In genomic region chr10:69968830-69969229, GRCh38 we compare ENCODE assay signal across 12 cellular contexts.
DNase-seq lines count a peak whose midpoint lies in the region; ATAC-seq, FAIRE-seq and TF ChIP-seq lines count a peak whose summit lies in the region.
"Had no signal": no experiment of that assay in that cellular context is flagged by ENCODE, and none has a peak within 500 bp of the region (broad histone marks: within the 10 kb centered on the region; RNA-seq: fewer than 3 reads in every experiment).

No MANE protein-coding gene starts in this region.

- no peak overlapping the region for H3K9ac ChIP-seq in keratinocyte (ENCODE audit: control insufficient read depth, extremely low read depth, insufficient read depth, low read length)

- intact Hi-C loops in Right ventricle myocardium superior (cut with DNase I), result no loop called here

- no peaks in the 10 kb centered on the region for H3K4me1 Mint-ChIP-seq in CD8-positive, alpha-beta memory T cell

- H3K36me3 ChIP-seq in BJ (ENCODE audit: control insufficient read depth, insufficient read depth, low read length), result no peaks in the 10 kb centered on the region
- H3K36me3 ChIP-seq in keratinocyte (ENCODE audit: control insufficient read depth in 2 of 2, extremely low read depth in 1 of 2, insufficient read depth in 2 of 2, low read length in 2 of 2), result no peaks in the 10 kb centered on the region
- H3K36me3 ChIP-seq in CD8-positive, alpha-beta memory T cell (ENCODE audit: insufficient read depth, low read length), result no peaks in the 10 kb centered on the region

- no peaks in the 10 kb centered on the region for H3K9me1 ChIP-seq in keratinocyte (ENCODE audit: control insufficient read depth, extremely low read depth, insufficient read depth, low read length)

- H4K20me1 ChIP-seq in keratinocyte (ENCODE audit: control insufficient read depth, extremely low read depth, insufficient read depth, low read length), result no peaks in the 10 kb centered on the region

- peak; percentile 36 for TF ChIP-seq CTCF in BJ (IDR thresholded peaks at IDR 0.05; ENCODE audit: insufficient read depth, low read depth, low read length)
- 0 out of 2 replicates have a peak, but pooled peaks have one; percentile 4 for TF ChIP-seq CTCF in WI38 (IDR thresholded peaks at IDR 0.05; ENCODE audit: low read depth, low read length)
- TF ChIP-seq CTCF in keratinocyte (optimal IDR thresholded peaks at IDR 0.05 in 1 of 3, IDR thresholded peaks at IDR 0.05 in 1 of 3, conservative IDR thresholded peaks at IDR 0.05 in 1 of 3; ENCODE audit: extremely low read depth in 1 of 3, insufficient read depth in 2 of 3, low read length in 3 of 3), result peak; percentile 29 to 74 (median 50)

- no peak for DNase-seq in BJ (ENCODE audit: low read depth)
- peak; percentile 28 for DNase-seq in HuH-7 (ENCODE audit: low spot score)
- DNase-seq in keratinocyte (ENCODE audit: low read depth, low spot score), result no peak
- no peak for DNase-seq in SKM-1 treated with dmso at 0.1 percent for 144 hours (lab: John Stamatoyannopoulos, UW; ENCODE audit: unreplicated experiment)
- no peak for DNase-seq in Right ventricle myocardium superior
- no peak for DNase-seq in CD8-positive, alpha-beta memory T cell
- DNase-seq: activated CD4-positive, CD25-positive, alpha-beta regulatory T cell; NCI-H2171; stimulated activated CD4-positive, alpha-beta T cell treated with anti-CD3 and anti-CD28 coated beads, Interleukin-4, amount 100 ng/mL, for 1 hour; trophoblast cell had no signal

- H3K4me3 ChIP-seq in BJ (ENCODE audit: low read depth, low read length) (no peak overlapping the region), WI38 (ENCODE audit: low read depth, low read length) (no peak overlapping the region), keratinocyte (ENCODE audit: control insufficient read depth in 2 of 3, extremely low read depth in 1 of 3, insufficient read depth in 2 of 3, low read depth in 1 of 3, low read length in 3 of 3) (no peak overlapping the region)
- no peak overlapping the region for H3K4me3 ChIP-seq in CD8-positive, alpha-beta memory T cell (ENCODE audit: low read length)

- POLR2A ChIA-PET in BJ (lab: Charles Lee), result no interaction called here
- POLR2A ChIA-PET in CD8-positive, alpha-beta memory T cell (lab: Charles Lee), result no interaction called here

- H3K27me3 Mint-ChIP-seq in CD8-positive, alpha-beta memory T cell, result peaks cover 20 to 60% of the 10 kb centered on the region in 2 donors

- CTCF ChIA-PET in BJ (lab: Yijun Ruan, JAX), result interaction anchor here (4.4 kb wide), 1 partner anchor 10 kb away, joined by 33 read pairs; no protein-coding TSS in a partner anchor
- CTCF ChIA-PET in CD8-positive, alpha-beta memory T cell (lab: Charles Lee), result interaction anchor here (1.6 kb wide), 1 partner anchor 9 kb away, joined by 4 read pairs; no protein-coding TSS in a partner anchor

- dilution Hi-C loops in keratinocyte (cut with MboI; ENCODE audit: extremely low pct_ligation_motif_present, low sequenced_read_pairs), result no loop called here

- H3K9me3 ChIP-seq in keratinocyte (ENCODE audit: control insufficient read depth, low read depth, low read length), result no peaks in the 10 kb centered on the region
- H3K9me3 ChIP-seq in CD8-positive, alpha-beta memory T cell (ENCODE audit: low read length), result no peaks in the 10 kb centered on the region

- H3K79me2 ChIP-seq in keratinocyte (ENCODE audit: control insufficient read depth, insufficient read depth, low read length), result no peaks in the 10 kb centered on the region

- no peaks in the 10 kb centered on the region for H3K4me1 ChIP-seq in keratinocyte (ENCODE audit: control insufficient read depth, extremely low read depth, insufficient read depth, low read length)
- no peaks in the 10 kb centered on the region for H3K4me1 ChIP-seq in CD8-positive, alpha-beta memory T cell (ENCODE audit: insufficient read depth, low read length)

- H3K36me3 Mint-ChIP-seq in CD8-positive, alpha-beta memory T cell, result no peaks in the 10 kb centered on the region

- no peak overlapping the region for H3K4me3 Mint-ChIP-seq in CD8-positive, alpha-beta memory T cell

- ATAC-seq in Right ventricle myocardium superior (ENCODE audit: poor library complexity), result no peak
- no peak for ATAC-seq in GM18511 (IDR thresholded peaks at IDR 0.05; ENCODE audit: unreplicated experiment)

- H3K4me2 ChIP-seq in keratinocyte (ENCODE audit: control insufficient read depth, extremely low read depth, insufficient read depth, low read depth, low read length), result no peak overlapping the region

- FAIRE-seq in keratinocyte (lab: Jason Lieb, UNC), result no peak

- H3K27ac ChIP-seq in keratinocyte (ENCODE audit: control insufficient read depth, insufficient read depth, low read length), result no peak overlapping the region
- H3K27ac ChIP-seq in CD8-positive, alpha-beta memory T cell (ENCODE audit: low read depth, low read length), result no peak overlapping the region

- no peak overlapping the region for H3K27ac Mint-ChIP-seq in CD8-positive, alpha-beta memory T cell

- no peaks in the 10 kb centered on the region for H3K9me3 Mint-ChIP-seq in CD8-positive, alpha-beta memory T cell

- H3K27me3 ChIP-seq in BJ (ENCODE audit: control insufficient read depth, insufficient read depth, low read length), result peaks cover 15% of the 10 kb centered on the region
- H3K27me3 ChIP-seq in keratinocyte (ENCODE audit: control insufficient read depth, extremely low read depth, insufficient read depth, low read length), result peaks cover 28% of the 10 kb centered on the region
- peaks cover 3% of the 10 kb centered on the region for H3K27me3 ChIP-seq in CD8-positive, alpha-beta memory T cell (ENCODE audit: insufficient read depth, low read length, poor library complexity, severe bottlenecking)

- H2AFZ ChIP-seq in keratinocyte (ENCODE audit: control insufficient read depth, low read length), result no peak overlapping the region
